11 cellular contexts compared by ENCODE assay signal in the genomic region with DNA sequence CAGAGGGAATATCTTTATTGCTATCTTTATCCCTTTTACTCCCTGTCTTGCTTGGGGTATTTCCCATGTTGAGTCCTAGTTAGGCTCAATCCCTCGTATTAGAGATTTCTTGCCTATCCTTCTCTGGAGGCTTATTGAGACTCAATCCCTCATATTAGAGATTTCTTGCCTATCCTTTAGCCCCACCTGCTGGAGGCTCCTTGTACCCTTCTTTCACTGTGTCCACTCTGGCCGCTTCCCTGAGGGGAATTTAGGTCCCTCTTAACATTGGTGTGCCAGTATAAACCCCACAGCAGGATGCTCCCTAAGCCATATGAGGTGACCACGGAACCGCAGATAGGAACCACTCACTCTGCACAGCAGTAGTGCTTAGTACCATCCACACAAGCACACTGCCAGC.
DNase-seq lines count a peak whose midpoint lies in the region; ATAC-seq and TF ChIP-seq lines count a peak whose summit lies in the region.
"Had no signal": no experiment of that assay in that cellular context is flagged by ENCODE, and none has a peak within 500 bp of the region (broad histone marks: within the 10 kb centered on the region; RNA-seq: fewer than 3 reads in every experiment).

No MANE protein-coding gene starts in this region.

- in situ Hi-C loops in SK-MEL-5 (cut with HindIII; ENCODE audit: low pct_unique_long_range_greater_than_20kb, low sequenced_read_pairs): no loop called here

- ATAC-seq in GM18519 (IDR thresholded peaks at IDR 0.05; ENCODE audit: low FRiP score, unreplicated experiment): no peak
- ATAC-seq in CD4-positive, alpha-beta T cell (ENCODE audit: poor library complexity): no peak

- H3K27me3 Mint-ChIP-seq in CD4-positive, alpha-beta T cell: peaks cover 30% of the 10 kb centered on the region
- H3K27me3 Mint-ChIP-seq: activated naive CD8-positive, alpha-beta T cell treated with anti-CD3 and anti-CD28 coated beads, Interleukin-2, amount 10 ng/mL, durations not matched to agents 7 days and 5 days had no signal

- H3K4me2 ChIP-seq in DOHH2 (ENCODE audit: low read length): no peak overlapping the region
- H3K4me2 ChIP-seq in hepatocyte: no peak overlapping the region

- H3K9me2 ChIP-seq in DOHH2 (replicated peaks; ENCODE audit: control insufficient read depth, low read length) (no peaks in the 10 kb centered on the region), hepatocyte (replicated peaks; ENCODE audit: insufficient read depth) (no peaks in the 10 kb centered on the region)

- intact Hi-C loops in CD4-positive, alpha-beta T cell (cut with DNase I, micrococcal nuclease): no loop called here

- no peak for DNase-seq in HFF-Myc (ENCODE audit: extremely low read depth, low read depth)
- DNase-seq in SK-MEL-5 (ENCODE audit: low read depth, low spot score): peak; percentile 75
- DNase-seq in hepatocyte (ENCODE audit: low spot score): peak; percentile 43
- no peak for DNase-seq in GM19240 (ENCODE audit: insufficient read length, low spot score)
- DNase-seq in GF-D8 (lab: John Stamatoyannopoulos, UW): no peak
- no peak for DNase-seq in CD4-positive, alpha-beta T cell
- DNase-seq: activated naive CD8-positive, alpha-beta T cell treated with anti-CD3 and anti-CD28 coated beads, Interleukin-2, amount 10 ng/mL, durations not matched to agents 7 days and 5 days; NCI-H526 treated with DMSO at 0.1 percent for 48 hours had no signal

- peaks cover 12% of the 10 kb centered on the region for H3K9me3 Mint-ChIP-seq in CD4-positive, alpha-beta T cell

- no peak overlapping the region for H3K4me3 Mint-ChIP-seq in CD4-positive, alpha-beta T cell
- H3K4me3 Mint-ChIP-seq: activated naive CD8-positive, alpha-beta T cell treated with anti-CD3 and anti-CD28 coated beads, Interleukin-2, amount 10 ng/mL, durations not matched to agents 7 days and 5 days had no signal

- 86% methylated on average over 4 of the region's 4 CpGs for WGBS in hepatocyte (ENCODE audit: low lambda C conversion rate, missing lambda C conversion rate)

- no peaks in the 10 kb centered on the region for H3F3A ChIP-seq in DOHH2 (ENCODE audit: control insufficient read depth, insufficient read depth)

- H3K4me3 ChIP-seq in DOHH2 (ENCODE audit: low read length) (no peak overlapping the region), HFF-Myc (replicated peaks; ENCODE audit: low read depth, low read length) (no peak overlapping the region), hepatocyte (no peak overlapping the region)

- H3K27ac ChIP-seq in DOHH2 (ENCODE audit: low read depth, low read length): no peak overlapping the region
- no peak overlapping the region for H3K27ac ChIP-seq in hepatocyte
- H3K27ac ChIP-seq in CD4-positive, alpha-beta T cell (ENCODE audit: low read depth, low read length): no peak overlapping the region
- H3K27ac ChIP-seq: epithelial cell of prostate had no signal

- H4K20me1 ChIP-seq in DOHH2 (ENCODE audit: control insufficient read depth, insufficient read depth, low read depth, low read length): no peaks in the 10 kb centered on the region
- no peaks in the 10 kb centered on the region for H4K20me1 ChIP-seq in hepatocyte (ENCODE audit: insufficient read depth, poor library complexity, severe bottlenecking)

- TF ChIP-seq CTCF in DOHH2 (IDR thresholded peaks at IDR 0.05; ENCODE audit: low read depth, low read length, poor library complexity, severe bottlenecking): peak; percentile 44
- TF ChIP-seq CTCF in HFF-Myc (IDR thresholded peaks at IDR 0.05; ENCODE audit: low read depth, low read length, missing control alignments): peak; percentile 57
- TF ChIP-seq CTCF in hepatocyte (IDR thresholded peaks at IDR 0.05; ENCODE audit: poor library complexity): peak; percentile 25
- no peak for TF ChIP-seq CTCF in CD4-positive, alpha-beta T cell (IDR thresholded peaks at IDR 0.05)

- no peaks in the 10 kb centered on the region for H3K9me3 ChIP-seq in DOHH2 (ENCODE audit: control insufficient read depth, insufficient read depth, low read length)
- H3K9me3 ChIP-seq in hepatocyte (ENCODE audit: low read depth): no peaks in the 10 kb centered on the region
- H3K9me3 ChIP-seq in CD4-positive, alpha-beta T cell (ENCODE audit: control insufficient read depth, low read length): peaks cover 16% of the 10 kb centered on the region

- H2AFZ ChIP-seq in hepatocyte: no peak overlapping the region

- POLR2A ChIA-PET in CD4-positive, alpha-beta T cell (lab: Charles Lee): no interaction called here

- H3K79me2 ChIP-seq in DOHH2 (ENCODE audit: control insufficient read depth, low read length): no peaks in the 10 kb centered on the region
- H3K79me2 ChIP-seq in hepatocyte: no peaks in the 10 kb centered on the region

- H3K36me3 ChIP-seq in DOHH2 (ENCODE audit: control insufficient read depth, low read length) (no peaks in the 10 kb centered on the region), hepatocyte (replicated peaks; ENCODE audit: insufficient read depth, low read depth) (no peaks in the 10 kb centered on the region)

- H3K36me3 Mint-ChIP-seq in CD4-positive, alpha-beta T cell (ENCODE audit: low read depth): no peaks in the 10 kb centered on the region
- H3K36me3 Mint-ChIP-seq: activated naive CD8-positive, alpha-beta T cell treated with anti-CD3 and anti-CD28 coated beads, Interleukin-2, amount 10 ng/mL, durations not matched to agents 7 days and 5 days had no signal

- H3K27me3 ChIP-seq in DOHH2 (ENCODE audit: control insufficient read depth, low read length): no peaks in the 10 kb centered on the region
- H3K27me3 ChIP-seq in hepatocyte: no peaks in the 10 kb centered on the region
- peaks cover 3% of the 10 kb centered on the region for H3K27me3 ChIP-seq in CD4-positive, alpha-beta T cell (ENCODE audit: control insufficient read depth, insufficient read depth, low read length)

- H3K4me1 Mint-ChIP-seq in CD4-positive, alpha-beta T cell (ENCODE audit: low read depth): no peaks in the 10 kb centered on the region
- H3K4me1 Mint-ChIP-seq: activated naive CD8-positive, alpha-beta T cell treated with anti-CD3 and anti-CD28 coated beads, Interleukin-2, amount 10 ng/mL, durations not matched to agents 7 days and 5 days had no signal

- CTCF ChIA-PET in CD4-positive, alpha-beta T cell (lab: Charles Lee): no interaction called here

- no peaks in the 10 kb centered on the region for H3K4me1 ChIP-seq in DOHH2 (ENCODE audit: control insufficient read depth, low read length)
- no peaks in the 10 kb centered on the region for H3K4me1 ChIP-seq in hepatocyte (ENCODE audit: insufficient read depth)

- no peak overlapping the region for H3K27ac Mint-ChIP-seq in CD4-positive, alpha-beta T cell
- H3K27ac Mint-ChIP-seq: activated naive CD8-positive, alpha-beta T cell treated with anti-CD3 and anti-CD28 coated beads, Interleukin-2, amount 10 ng/mL, durations not matched to agents 7 days and 5 days had no signal

Comparison
In these comparisons a context has a peak if more than half of its experiments do, and no peak if none do; other contexts are left out.
1. DNase-seq: peak in SK-MEL-5 (single experiment) and hepatocyte (single experiment); none in HFF-Myc (single experiment), GM19240 (single experiment), GF-D8 (single experiment) and CD4-positive, alpha-beta T cell (0 of 10).